8 cellular contexts compared by ENCODE assay signal in genomic region chr7:100132697-100133137, GRCh38. TPM values are rescaled to one million over a fixed set of nuclear protein-coding genes. Genes with fewer than 3 reads are reported as not detected.
DNase-seq lines count a peak whose midpoint lies in the region; ATAC-seq and TF ChIP-seq lines count a peak whose summit lies in the region.

No MANE protein-coding gene starts in this region.

- H3K27ac ChIP-seq in HCT116 (ENCODE audit: low read depth, low read length): no peak overlapping the region
- H3K27ac ChIP-seq in body of pancreas: no peak overlapping the region

- no peak overlapping the region for H3K9ac ChIP-seq in HCT116 (ENCODE audit: low read length)

- DNase-seq in DMS153 (lab: John Stamatoyannopoulos, UW): peak; percentile 27
- DNase-seq in HCT116 (ENCODE audit: low read depth, low spot score): no peak
- DNase-seq in NCI-H1930 (lab: John Stamatoyannopoulos, UW): peak; percentile 18 to 52
- DNase-seq in T-helper 22 cell (ENCODE audit: low read depth): peak; percentile 22
- peak; percentile 68 to 78 (median 72) for DNase-seq in body of pancreas
- peak; percentile 69 for DNase-seq in iris pigment epithelial cell (ENCODE audit: low read depth)
- peak; percentile 45 for DNase-seq in stimulated activated CD4-positive, alpha-beta T cell treated with anti-CD3 and anti-CD28 coated beads, Interleukin-2, amount 100 ng/mL, for 4 hours (ENCODE audit: low read depth)

- WGBS in body of pancreas, 2 donors: 20 to 22% methylated on average over 3 of the region's 3 CpGs

- RAD21 ChIA-PET in HCT116 (lab: Charles Lee; ENCODE audit: low non-redundant PET in 1 of 2, low total read pairs in 2 of 2, uncharacterized antibody in 2 of 2, unreplicated experiment in 2 of 2): interaction anchor here (0.7 to 1.6 kb wide), 3 partner anchors 84 to 296 kb away, joined by 3 to 7 read pairs (median 3); partner anchors contain the start of gene ZCWPW1 (in 1 of the 2)

- peak overlapping the region; percentile 6; the same call in 1 of the 2 replicates for H3K4me2 ChIP-seq in HCT116 (ENCODE audit: low read length)

- BruUV-seq in HCT116 (replicated peaks; lab: Mats Ljungman, UMichigan): no TSS peak

- no peaks in the 10 kb centered on the region for H3K79me2 ChIP-seq in HCT116 (ENCODE audit: insufficient read depth, low read length)

- no peak for TF ChIP-seq RAD21 in HCT116 (IDR thresholded peaks at IDR 0.05; ENCODE audit: low read depth)

- no peaks in the 10 kb centered on the region for H3K27me3 ChIP-seq in HCT116 (ENCODE audit: insufficient read depth, low read length)
- no peaks in the 10 kb centered on the region for H3K27me3 ChIP-seq in body of pancreas

- H3K9me3 ChIP-seq in HCT116 (ENCODE audit: control insufficient read depth in 1 of 2, insufficient read depth in 1 of 2, low read depth in 1 of 2, low read length in 2 of 2) (no peaks in the 10 kb centered on the region), body of pancreas (no peaks in the 10 kb centered on the region)

- H3K9me2 ChIP-seq in HCT116 (ENCODE audit: insufficient read depth): no peaks in the 10 kb centered on the region

- H3K4me3 ChIP-seq in HCT116 (replicated peaks in 1 of 2; ENCODE audit: low read depth in 1 of 2, low read length in 2 of 2) (no peak overlapping the region), body of pancreas (no peak overlapping the region)

- H3K4me1 ChIP-seq in HCT116 (ENCODE audit: control insufficient read depth in 1 of 2, insufficient read depth in 2 of 2, low read length in 2 of 2): peaks cover 29 to 33% of the 10 kb centered on the region in 2 experiments
- H3K4me1 ChIP-seq in body of pancreas: peaks cover 34% of the 10 kb centered on the region

- peak; percentile 81 for ATAC-seq in HCT116
- peak; percentile 73 for ATAC-seq in body of pancreas
- no peak for ATAC-seq in GM19328 (IDR thresholded peaks at IDR 0.05; ENCODE audit: unreplicated experiment)

- TF ChIP-seq CTCF in HCT116 (IDR thresholded peaks at IDR 0.05 in 2 of 3, conservative IDR thresholded peaks at IDR 0.05 in 1 of 3; ENCODE audit: borderline replicate concordance in 1 of 3, insufficient read depth in 1 of 3, low read depth in 2 of 3, low read length in 2 of 3) (peak in 2 of 3 experiments; percentile 93 to 98; a peak in 4 of 6 replicates), body of pancreas (IDR thresholded peaks at IDR 0.05) (peak; percentile 71 to 98 (median 80))

- H2AFZ ChIP-seq in HCT116 (ENCODE audit: low read depth, low read length, poor library complexity, severe bottlenecking): no peak overlapping the region

- no peaks in the 10 kb centered on the region for H4K20me1 ChIP-seq in HCT116 (ENCODE audit: insufficient read depth)

- intact Hi-C loops in HCT116 (cut with micrococcal nuclease) (loop anchor here (1.0 to 5.0 kb wide), 3 partner anchors 85 to 274 kb away; no protein-coding TSS in a partner anchor), body of pancreas (cut with DNase I) (loop anchor here (10.0 kb wide), 2 partner anchors 82 to 202 kb away; partner anchors contain the start of gene PVRIG)

- H3K36me3 ChIP-seq in HCT116 (ENCODE audit: control insufficient read depth in 1 of 2, insufficient read depth in 2 of 2, low read length in 2 of 2) (no peaks in the 10 kb centered on the region), body of pancreas (replicated peaks in 1 of 2; ENCODE audit: insufficient read depth in 1 of 2, low read depth in 2 of 2) (no peaks in the 10 kb centered on the region)

- POLR2A ChIA-PET in HCT116 (lab: Charles Lee): no interaction called here

- TF ChIP-seq POLR2A in HCT116 (IDR thresholded peaks at IDR 0.05; ENCODE audit: borderline replicate concordance, extremely low read depth, insufficient read depth, insufficient read length) (no peak), body of pancreas (IDR thresholded peaks at IDR 0.05) (no peak)

- CTCF ChIA-PET in HCT116 (lab: Charles Lee): interaction anchor here (0.5 to 3.7 kb wide), 15 partner anchors 10 to 682 kb away, joined by 3 to 47 read pairs (median 3); partner anchors contain the start of genes GPC2, LAMTOR4 and STAG3

TF ChIP-seq in HCT116, 20 proteins besides CTCF, POLR2A, EP300 and RAD21:
- TF ChIP-seq REST (IDR thresholded peaks at IDR 0.05; ENCODE audit: low read depth) (no peak), JUND (IDR thresholded peaks at IDR 0.05) (no peak), ZFX (IDR thresholded peaks at IDR 0.05) (no peak), EZH2phosphoT487 (IDR thresholded peaks at IDR 0.05; ENCODE audit: borderline replicate concordance) (no peak), ELF1 (IDR thresholded peaks at IDR 0.05; ENCODE audit: borderline replicate concordance, low read depth) (no peak), MAX (IDR thresholded peaks at IDR 0.05) (no peak), EGR1 (IDR thresholded peaks at IDR 0.05; ENCODE audit: low read depth) (no peak), ZBTB33 (IDR thresholded peaks at IDR 0.05; ENCODE audit: extremely low read depth, insufficient replicate concordance, low read length) (no peak), SIN3A (IDR thresholded peaks at IDR 0.05; ENCODE audit: low read depth) (no peak), YY1 (IDR thresholded peaks at IDR 0.05; ENCODE audit: extremely low read depth, insufficient replicate concordance, low read depth, low read length) (no peak), TCF7L2 (IDR thresholded peaks at IDR 0.05; ENCODE audit: borderline replicate concordance, extremely low read depth, insufficient read depth, insufficient read length) (no peak), CBX3 (IDR thresholded peaks at IDR 0.05; ENCODE audit: low read depth) (no peak), ATF3 (IDR thresholded peaks at IDR 0.05) (no peak)

RNA-seq across cellular contexts. Expression of gene MBLAC1, which starts 6.0 kb away (rescaled TPM):
- total RNA-seq in HCT116 (2021; ENCODE audit: unreplicated experiment) (2.0 TPM), body of pancreas (1 to 10 TPM; 2.1 to 5.3 TPM)
- polyA plus RNA-seq in HCT116 (2012): 0.76 and 0.87 TPM in 2 replicates

RNA-seq across cellular contexts. Expression of gene CNPY4, which starts 13.3 kb away (rescaled TPM):
- total RNA-seq in HCT116 (2021; ENCODE audit: unreplicated experiment) (2.6 TPM), body of pancreas (1 to 10 TPM in 1 of 2 donors, under 1 TPM in 1; 0.99 to 2.3 TPM)
- 0.82 and 1.0 TPM in 2 replicates for polyA plus RNA-seq in HCT116 (2012)

RNA-seq across cellular contexts. Expression of gene TAF6, which starts 13.6 kb away (rescaled TPM):
- total RNA-seq in HCT116 (2021; ENCODE audit: unreplicated experiment): 67.4 TPM
- polyA plus RNA-seq in HCT116 (2012): 54.4 and 55.3 TPM in 2 replicates
- total RNA-seq in body of pancreas: 10 to 100 TPM; 30.4 to 51.7 TPM

RNA-seq across cellular contexts. Expression of gene LAMTOR4, which starts 16.0 kb away (rescaled TPM):
- total RNA-seq in HCT116 (2021; ENCODE audit: unreplicated experiment) (152 TPM), body of pancreas (100 to 1,000 TPM in 1 of 2 donors, 10 to 100 TPM in 1; 86.1 to 119 TPM)
- 205 and 220 TPM in 2 replicates for polyA plus RNA-seq in HCT116 (2012)

RNA-seq across cellular contexts. Expression of gene TRAPPC14, which starts 25.8 kb away (rescaled TPM):
- total RNA-seq in HCT116 (2021; ENCODE audit: unreplicated experiment) (23.2 TPM), body of pancreas (10 to 100 TPM in 1 of 2 donors, 1 to 10 TPM in 1; 7.3 to 27.7 TPM)
- polyA plus RNA-seq in HCT116 (2012): 13.3 and 18.9 TPM in 2 replicates
